8 cellular contexts compared by ENCODE assay signal in genomic region chr2:64114912-64115277, GRCh38. TPM values are rescaled to one million over a fixed set of nuclear protein-coding genes. Genes with fewer than 3 reads are reported as not detected.
DNase-seq lines count a peak whose midpoint lies in the region; ATAC-seq and TF ChIP-seq lines count a peak whose summit lies in the region.
"Had no signal": no experiment of that assay in that cellular context is flagged by ENCODE, and none has a peak within 500 bp of the region (broad histone marks: within the 10 kb centered on the region; RNA-seq: fewer than 3 reads in every experiment).

No MANE protein-coding gene starts in this region.

- H3K27ac ChIP-seq in spleen (peak overlapping the region in 7 of 8 donors; percentile 22 to 84 (median 74)), adrenal gland (no peak overlapping the region)

- TF ChIP-seq POLR2A in spleen (IDR thresholded peaks at IDR 0.05) (no peak), adrenal gland (IDR thresholded peaks at IDR 0.05) (no peak)

- no peaks in the 10 kb centered on the region for H3K27me3 Mint-ChIP-seq in activated T-helper 1 cell treated with anti-CD3 and anti-CD28 coated beads, Interleukin-12 subunit alpha, Interleukin-12 subunit beta, Interleukin-2, Interleukin-4 antibody, amounts not matched to agents 30 ng/mL and 10 ng/mL and 1 ng/mL, durations not matched to agents 14 hours and 24 hours and 36 hours (ENCODE audit: insufficient read depth)

- H3K27me3 ChIP-seq in spleen (replicated peaks in 1 of 7) (no peaks in the 10 kb centered on the region), adrenal gland (no peaks in the 10 kb centered on the region)

- H3K9me3 ChIP-seq in spleen (no peaks in the 10 kb centered on the region), adrenal gland (replicated peaks in 1 of 3) (no peaks in the 10 kb centered on the region)

- H3K36me3 ChIP-seq in spleen (no peaks in the 10 kb centered on the region), adrenal gland (replicated peaks in 1 of 2) (no peaks in the 10 kb centered on the region)

- H3K4me1 ChIP-seq in spleen, result peaks cover 22 to 95% (median 67%) of the 10 kb centered on the region in 6 donors
- peaks cover 0 to 33% of the 10 kb centered on the region in 2 donors for H3K4me1 ChIP-seq in adrenal gland (replicated peaks in 1 of 2)

- no peak overlapping the region for H3K4me3 ChIP-seq in spleen
- no peak overlapping the region for H3K4me3 ChIP-seq in adrenal gland

- intact Hi-C loops in activated T-helper 1 cell treated with anti-CD3 and anti-CD28 coated beads, Interleukin-12 subunit alpha, Interleukin-12 subunit beta, Interleukin-2, Interleukin-4 antibody, amounts not matched to agents 30 ng/mL and 10 ng/mL and 1 ng/mL, durations not matched to agents 14 hours and 24 hours and 36 hours (cut with micrococcal nuclease), result loop anchor here (1.0 to 10.0 kb wide), 11 partner anchors 14 to 870 kb away; partner anchors contain the start of genes PELI1 and SLC1A4
- intact Hi-C loops in spleen (cut with DNase I; ENCODE audit: low total_unique reads) (no loop called here), adrenal gland (cut with DNase I) (no loop called here)

- TF ChIP-seq CTCF in spleen (IDR thresholded peaks at IDR 0.05 in 8 of 11, conservative IDR thresholded peaks at IDR 0.05 in 3 of 11) (no peak), adrenal gland (IDR thresholded peaks at IDR 0.05) (no peak)

- ATAC-seq in GM19035 (IDR thresholded peaks at IDR 0.05; ENCODE audit: unreplicated experiment) (peak; percentile 9), HG02759 (IDR thresholded peaks at IDR 0.05; ENCODE audit: unreplicated experiment) (peak; percentile 39)

- peak overlapping the region; percentile 2 for H3K4me3 Mint-ChIP-seq in activated T-helper 1 cell treated with anti-CD3 and anti-CD28 coated beads, Interleukin-12 subunit alpha, Interleukin-12 subunit beta, Interleukin-2, Interleukin-4 antibody, amounts not matched to agents 30 ng/mL and 10 ng/mL and 1 ng/mL, durations not matched to agents 14 hours and 24 hours and 36 hours

- H3K4me1 Mint-ChIP-seq in activated T-helper 1 cell treated with anti-CD3 and anti-CD28 coated beads, Interleukin-12 subunit alpha, Interleukin-12 subunit beta, Interleukin-2, Interleukin-4 antibody, amounts not matched to agents 30 ng/mL and 10 ng/mL and 1 ng/mL, durations not matched to agents 14 hours and 24 hours and 36 hours (ENCODE audit: low read depth), result peaks cover 73% of the 10 kb centered on the region

- WGBS in spleen, 5 donors, result 57 to 95% (median 79%) methylated on average over 3 of the region's 3 CpGs
- 78 to 97% (median 87%) methylated on average over 3 of the region's 3 CpGs for WGBS in adrenal gland, 4 donors

- DNase-seq in activated T-helper 1 cell treated with anti-CD3 and anti-CD28 coated beads, Interleukin-12 subunit alpha, Interleukin-12 subunit beta, Interleukin-2, Interleukin-4 antibody, amounts not matched to agents 30 ng/mL and 10 ng/mL and 1 ng/mL, durations not matched to agents 14 hours and 24 hours and 36 hours (ENCODE audit: low spot score), result no peak
- no peak for DNase-seq in spleen
- no peak for DNase-seq in putamen (ENCODE audit: low spot score)
- no peak for DNase-seq in stimulated activated CD4-positive, alpha-beta T cell treated with anti-CD3 and anti-CD28 coated beads, Interleukin-1b, Interleukin-23, amount 100 ng/mL, for 48 hours
- DNase-seq in adrenal gland, result no peak
- DNase-seq: nucleus accumbens had no signal

- H3K27ac Mint-ChIP-seq in activated T-helper 1 cell treated with anti-CD3 and anti-CD28 coated beads, Interleukin-12 subunit alpha, Interleukin-12 subunit beta, Interleukin-2, Interleukin-4 antibody, amounts not matched to agents 30 ng/mL and 10 ng/mL and 1 ng/mL, durations not matched to agents 14 hours and 24 hours and 36 hours, result peak overlapping the region; percentile 59

- no peaks in the 10 kb centered on the region for H3K9me3 Mint-ChIP-seq in activated T-helper 1 cell treated with anti-CD3 and anti-CD28 coated beads, Interleukin-12 subunit alpha, Interleukin-12 subunit beta, Interleukin-2, Interleukin-4 antibody, amounts not matched to agents 30 ng/mL and 10 ng/mL and 1 ng/mL, durations not matched to agents 14 hours and 24 hours and 36 hours

- peaks cover 11% of the 10 kb centered on the region for H3K36me3 Mint-ChIP-seq in activated T-helper 1 cell treated with anti-CD3 and anti-CD28 coated beads, Interleukin-12 subunit alpha, Interleukin-12 subunit beta, Interleukin-2, Interleukin-4 antibody, amounts not matched to agents 30 ng/mL and 10 ng/mL and 1 ng/mL, durations not matched to agents 14 hours and 24 hours and 36 hours (ENCODE audit: low read depth)

RNA-seq across cellular contexts. Expression of gene PELI1, which starts 29.3 kb away (rescaled TPM):
- total RNA-seq in activated T-helper 1 cell treated with anti-CD3 and anti-CD28 coated beads, Interleukin-12 subunit alpha, Interleukin-12 subunit beta, Interleukin-2, Interleukin-4 antibody, amounts not matched to agents 30 ng/mL and 10 ng/mL and 1 ng/mL, durations not matched to agents 14 hours and 24 hours and 36 hours, result 47.1 and 50.4 TPM in 2 replicates
- total RNA-seq in spleen, result 10 to 100 TPM; 52.5 to 70.1 (median 59.3) TPM
- polyA plus RNA-seq in spleen, result 10 to 100 TPM; 14.5 to 17.2 (median 16.0) TPM
- 10 to 100 TPM in 7 of 8 donors, 1 to 10 TPM in 1; 6.5 to 32.9 (median 15.7) TPM for total RNA-seq in adrenal gland
- polyA plus RNA-seq in adrenal gland, result 1 to 10 TPM; 6.3 to 8.6 (median 6.6) TPM

Comparison
In these comparisons a context has a peak if more than half of its experiments do, and no peak if none do; other contexts are left out.
1. H3K27ac ChIP-seq: peak in spleen (7 of 8); none in adrenal gland (0 of 5).